Comparison of ENCODE assay signal across 8 cellular contexts in genomic region chr7:119175916-119176627, GRCh38.
A peak's percentile ranks its signal among the peaks of the same experiment; 100 is the strongest.
DNase-seq lines count a peak whose midpoint lies in the region; ATAC-seq lines count a peak whose summit lies in the region.

No MANE protein-coding gene starts in this region.

- ATAC-seq in GM18870 (IDR thresholded peaks at IDR 0.05; ENCODE audit: unreplicated experiment) (peak; percentile 79), HG03354 (IDR thresholded peaks at IDR 0.05; ENCODE audit: poor library complexity, severe bottlenecking, unreplicated experiment) (peak; percentile 79)
- ATAC-seq in activated CD8-positive, alpha-beta T cell treated with anti-CD3 and anti-CD28 coated beads, Interleukin-2, amount 10 ng/mL, durations not matched to agents 7 days and 5 days: no peak
- ATAC-seq in stimulated activated naive CD8-positive, alpha-beta T cell treated with anti-CD3 and anti-CD28 coated beads, Interleukin-15, Interleukin-2, amounts not matched to agents 100 U/mL and 50 U/mL, for 24 hours: no peak
- no peak for ATAC-seq in activated T-helper 17 cell treated with anti-CD3 and anti-CD28 coated beads, Interleukin-2, amount 50 U/mL, for 72 hours (replicated peaks)

- DNase-seq in CD1c-positive myeloid dendritic cell (ENCODE audit: extremely low spot score) (peak; percentile 58), NCI-H2227 treated with DMSO at 0.1 percent for 48 hours (lab: John Stamatoyannopoulos, UW) (peak; percentile 70), hippocampal formation (lab: John Stamatoyannopoulos, UW) (peak; percentile 17 to 42)
- peak; percentile 47 for DNase-seq in activated CD8-positive, alpha-beta T cell treated with anti-CD3 and anti-CD28 coated beads, Interleukin-2, amount 10 ng/mL, durations not matched to agents 7 days and 5 days
- peak; percentile 16 for DNase-seq in stimulated activated naive CD8-positive, alpha-beta T cell treated with anti-CD3 and anti-CD28 coated beads, Interleukin-15, Interleukin-2, amounts not matched to agents 100 U/mL and 50 U/mL, for 24 hours

- CTCF ChIA-PET in activated CD8-positive, alpha-beta T cell treated with anti-CD3 and anti-CD28 coated beads, Interleukin-2, amount 10 ng/mL, durations not matched to agents 7 days and 5 days (lab: Charles Lee): interaction anchor here (0.9 to 1.3 kb wide), 2 partner anchors 11 to 23 kb away, joined by 3 read pairs; no protein-coding TSS in a partner anchor

- H3K36me3 Mint-ChIP-seq in activated CD8-positive, alpha-beta T cell treated with anti-CD3 and anti-CD28 coated beads, Interleukin-2, amount 10 ng/mL, durations not matched to agents 7 days and 5 days (ENCODE audit: low read depth): no peaks in the 10 kb centered on the region
- no peaks in the 10 kb centered on the region for H3K36me3 Mint-ChIP-seq in activated T-helper 17 cell treated with anti-CD3 and anti-CD28 coated beads, Interleukin-2, amount 50 U/mL, for 72 hours (ENCODE audit: low read depth)

- POLR2A ChIA-PET in activated CD8-positive, alpha-beta T cell treated with anti-CD3 and anti-CD28 coated beads, Interleukin-2, amount 10 ng/mL, durations not matched to agents 7 days and 5 days (lab: Charles Lee): no interaction called here

- H3K4me1 Mint-ChIP-seq in activated CD8-positive, alpha-beta T cell treated with anti-CD3 and anti-CD28 coated beads, Interleukin-2, amount 10 ng/mL, durations not matched to agents 7 days and 5 days (ENCODE audit: low read depth): no peaks in the 10 kb centered on the region
- H3K4me1 Mint-ChIP-seq in activated T-helper 17 cell treated with anti-CD3 and anti-CD28 coated beads, Interleukin-2, amount 50 U/mL, for 72 hours: no peaks in the 10 kb centered on the region

- no peaks in the 10 kb centered on the region for H3K27me3 Mint-ChIP-seq in activated CD8-positive, alpha-beta T cell treated with anti-CD3 and anti-CD28 coated beads, Interleukin-2, amount 10 ng/mL, durations not matched to agents 7 days and 5 days (ENCODE audit: low read depth)
- H3K27me3 Mint-ChIP-seq in activated T-helper 17 cell treated with anti-CD3 and anti-CD28 coated beads, Interleukin-2, amount 50 U/mL, for 72 hours: no peaks in the 10 kb centered on the region

- no peaks in the 10 kb centered on the region for H3K9me3 Mint-ChIP-seq in activated CD8-positive, alpha-beta T cell treated with anti-CD3 and anti-CD28 coated beads, Interleukin-2, amount 10 ng/mL, durations not matched to agents 7 days and 5 days (ENCODE audit: insufficient read depth)
- peaks cover 3% of the 10 kb centered on the region for H3K9me3 Mint-ChIP-seq in activated T-helper 17 cell treated with anti-CD3 and anti-CD28 coated beads, Interleukin-2, amount 50 U/mL, for 72 hours

- no peak overlapping the region for H3K27ac Mint-ChIP-seq in activated CD8-positive, alpha-beta T cell treated with anti-CD3 and anti-CD28 coated beads, Interleukin-2, amount 10 ng/mL, durations not matched to agents 7 days and 5 days
- no peak overlapping the region for H3K27ac Mint-ChIP-seq in activated T-helper 17 cell treated with anti-CD3 and anti-CD28 coated beads, Interleukin-2, amount 50 U/mL, for 72 hours

- no peak overlapping the region for H3K4me3 Mint-ChIP-seq in activated CD8-positive, alpha-beta T cell treated with anti-CD3 and anti-CD28 coated beads, Interleukin-2, amount 10 ng/mL, durations not matched to agents 7 days and 5 days
- H3K4me3 Mint-ChIP-seq in activated T-helper 17 cell treated with anti-CD3 and anti-CD28 coated beads, Interleukin-2, amount 50 U/mL, for 72 hours: no peak overlapping the region

Comparison
In these comparisons a context has a peak if more than half of its experiments do, and no peak if none do; other contexts are left out.
1. DNase-seq: peak in every context shown above with its lines; median percentile 70 in NCI-H2227 treated with DMSO at 0.1 percent for 48 hours; 58 in CD1c-positive myeloid dendritic cell; 47 in activated CD8-positive, alpha-beta T cell treated with anti-CD3 and anti-CD28 coated beads, Interleukin-2, amount 10 ng/mL, durations not matched to agents 7 days and 5 days; 30 in hippocampal formation; 16 in stimulated activated naive CD8-positive, alpha-beta T cell treated with anti-CD3 and anti-CD28 coated beads, Interleukin-15, Interleukin-2, amounts not matched to agents 100 U/mL and 50 U/mL, for 24 hours.
2. ATAC-seq: peak in GM18870 (single experiment) and HG03354 (single experiment); none in activated CD8-positive, alpha-beta T cell treated with anti-CD3 and anti-CD28 coated beads, Interleukin-2, amount 10 ng/mL, durations not matched to agents 7 days and 5 days (single experiment), stimulated activated naive CD8-positive, alpha-beta T cell treated with anti-CD3 and anti-CD28 coated beads, Interleukin-15, Interleukin-2, amounts not matched to agents 100 U/mL and 50 U/mL, for 24 hours (single experiment) and activated T-helper 17 cell treated with anti-CD3 and anti-CD28 coated beads, Interleukin-2, amount 50 U/mL, for 72 hours (single experiment).